Comparison of ENCODE assay signal across 11 cellular contexts in the genomic region with DNA sequence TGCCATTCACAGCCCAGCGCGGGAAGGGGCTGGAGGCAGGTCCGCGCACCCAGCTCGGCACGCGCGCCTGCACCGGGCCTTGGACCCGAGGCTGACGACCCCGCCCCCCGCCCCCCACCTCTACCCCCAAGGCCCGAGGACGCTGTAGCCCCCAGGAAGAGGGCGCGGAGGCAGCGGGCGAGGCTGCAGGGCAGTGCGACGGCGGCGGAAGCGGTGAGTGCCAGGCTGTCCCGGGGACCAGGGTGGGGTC. TPM values are rescaled to one million over a fixed set of nuclear protein-coding genes. Genes with fewer than 3 reads are reported as not detected.
A peak's percentile ranks its signal among the peaks of the same experiment; 100 is the strongest.
DNase-seq lines count a peak whose midpoint lies in the region; ATAC-seq and TF ChIP-seq lines count a peak whose summit lies in the region.
"Had no signal": no experiment of that assay in that cellular context is flagged by ENCODE, and none has a peak within 500 bp of the region (broad histone marks: within the 10 kb centered on the region; RNA-seq: fewer than 3 reads in every experiment).

No MANE protein-coding gene starts in this region.

- POLR2A ChIA-PET in CD8-positive, alpha-beta memory T cell (lab: Charles Lee), result interaction anchor here (0.8 to 4.9 kb wide), 6 partner anchors 13 to 99 kb away, joined by 3 to 84 read pairs (median 4); a partner anchor contains a TSS

- 31 to 68% (median 65%) methylated on average over 25 of the region's 25 CpGs for WGBS in ovary, 3 donors

- no peak overlapping the region for H3K27ac ChIP-seq in CD8-positive, alpha-beta memory T cell (ENCODE audit: low read depth, low read length)
- no peak overlapping the region for H3K27ac ChIP-seq in HUES48 (ENCODE audit: low read depth, low read length)
- H3K27ac ChIP-seq in dorsolateral prefrontal cortex, result peak overlapping the region in 33 of 59 donors; percentile 18 to 94 (median 61)
- H3K27ac ChIP-seq in ovary, result no peak overlapping the region
- H3K27ac ChIP-seq: SK-N-MC had no signal

- H3K9me3 Mint-ChIP-seq in CD8-positive, alpha-beta memory T cell, result no peaks in the 10 kb centered on the region
- H3K9me3 Mint-ChIP-seq in activated T-helper 17 cell treated with anti-CD3 and anti-CD28 coated beads, Interleukin-2, amount 50 U/mL, for 72 hours, result no peaks in the 10 kb centered on the region

- TF ChIP-seq EP300 in ovary (IDR thresholded peaks at IDR 0.05), result no peak

- peaks cover 2 to 35% (median 5%) of the 10 kb centered on the region in 3 donors for H3K36me3 Mint-ChIP-seq in CD8-positive, alpha-beta memory T cell
- H3K36me3 Mint-ChIP-seq in activated T-helper 17 cell treated with anti-CD3 and anti-CD28 coated beads, Interleukin-2, amount 50 U/mL, for 72 hours (ENCODE audit: low read depth), result peaks cover 13% of the 10 kb centered on the region

- peaks cover 22% of the 10 kb centered on the region for H3K36me3 ChIP-seq in CD8-positive, alpha-beta memory T cell (ENCODE audit: insufficient read depth, low read length)
- H3K36me3 ChIP-seq in HUES48 (ENCODE audit: control insufficient read depth, insufficient read depth, low read length) (peaks cover 42% of the 10 kb centered on the region), ovary (no peaks in the 10 kb centered on the region)

- CTCF ChIA-PET in CD8-positive, alpha-beta memory T cell (lab: Charles Lee), result interaction anchor here (1.0 to 4.5 kb wide), 8 partner anchors 13 to 127 kb away, joined by 3 to 39 read pairs (median 7); a partner anchor contains a TSS

- no peak for TF ChIP-seq POLR2A in ovary (IDR thresholded peaks at IDR 0.05)

- no peaks in the 10 kb centered on the region for H3K27me3 ChIP-seq in CD8-positive, alpha-beta memory T cell (ENCODE audit: insufficient read depth, low read length, poor library complexity, severe bottlenecking)
- no peaks in the 10 kb centered on the region for H3K27me3 ChIP-seq in HUES48 (ENCODE audit: control insufficient read depth, insufficient read depth, low read length)
- H3K27me3 ChIP-seq in dorsolateral prefrontal cortex, result no peaks in the 10 kb centered on the region
- H3K27me3 ChIP-seq in ovary, result no peaks in the 10 kb centered on the region

- H3K4me3 Mint-ChIP-seq in CD8-positive, alpha-beta memory T cell, result peak overlapping the region; percentile 88 to 95 (median 92)
- no peak overlapping the region for H3K4me3 Mint-ChIP-seq in activated T-helper 17 cell treated with anti-CD3 and anti-CD28 coated beads, Interleukin-2, amount 50 U/mL, for 72 hours

- intact Hi-C loops in dorsolateral prefrontal cortex (cut with DNase I) (no loop called here), ovary (cut with DNase I) (no loop called here)

- no peak for DNase-seq in CD8-positive, alpha-beta memory T cell
- DNase-seq in dorsolateral prefrontal cortex (no peak), ovary (peak in 3 of 5 donors; percentile 50 to 54 (median 53)), NCI-H1417 (lab: John Stamatoyannopoulos, UW) (no peak), hepatic stellate cell (ENCODE audit: low spot score) (no peak)
- DNase-seq: NCI-H524 treated with DMSO at 0.1 percent for 48 hours had no signal

- peaks cover 34% of the 10 kb centered on the region for H3K4me1 ChIP-seq in CD8-positive, alpha-beta memory T cell (ENCODE audit: insufficient read depth, low read length)
- H3K4me1 ChIP-seq in HUES48 (ENCODE audit: control insufficient read depth, insufficient read depth, low read length) (peaks cover 13% of the 10 kb centered on the region; the same call in 1 of the 2 replicates), ovary (ENCODE audit: insufficient read depth) (peaks cover 11% of the 10 kb centered on the region)

- H3K27me3 Mint-ChIP-seq in CD8-positive, alpha-beta memory T cell, result peaks cover 0 to 3% of the 10 kb centered on the region in 2 donors
- no peaks in the 10 kb centered on the region for H3K27me3 Mint-ChIP-seq in activated T-helper 17 cell treated with anti-CD3 and anti-CD28 coated beads, Interleukin-2, amount 50 U/mL, for 72 hours

- H3K27ac Mint-ChIP-seq in CD8-positive, alpha-beta memory T cell, result peak overlapping the region in 1 of 8 donors; percentile 94
- no peak overlapping the region for H3K27ac Mint-ChIP-seq in activated T-helper 17 cell treated with anti-CD3 and anti-CD28 coated beads, Interleukin-2, amount 50 U/mL, for 72 hours

- peak overlapping the region; percentile 96 for H3K4me3 ChIP-seq in CD8-positive, alpha-beta memory T cell (ENCODE audit: low read length)
- H3K4me3 ChIP-seq in HUES48 (ENCODE audit: low read depth, low read length) (peak overlapping the region; percentile 50; the same call in 1 of the 2 replicates), dorsolateral prefrontal cortex (peak overlapping the region in 35 of 59 donors; percentile 5 to 71 (median 28)), ovary (no peak overlapping the region)
- H3K4me3 ChIP-seq: SK-N-MC had no signal

- no peak overlapping the region for H3K9ac ChIP-seq in HUES48 (ENCODE audit: low read depth, low read length)

- TF ChIP-seq CTCF in dorsolateral prefrontal cortex (IDR thresholded peaks at IDR 0.05 in 54 of 56, conservative IDR thresholded peaks at IDR 0.05 in 2 of 56; ENCODE audit: low read depth in 1 of 56, partially characterized antibody in 56 of 56) (no peak), ovary (IDR thresholded peaks at IDR 0.05) (no peak)

- ATAC-seq in GM18867 (IDR thresholded peaks at IDR 0.05; ENCODE audit: unreplicated experiment), result no peak
- ATAC-seq in activated T-helper 17 cell treated with anti-CD3 and anti-CD28 coated beads, Interleukin-2, amount 50 U/mL, for 72 hours (replicated peaks), result no peak

- no peaks in the 10 kb centered on the region for H3K9me3 ChIP-seq in CD8-positive, alpha-beta memory T cell (ENCODE audit: low read length)
- no peaks in the 10 kb centered on the region for H3K9me3 ChIP-seq in HUES48 (ENCODE audit: control insufficient read depth, insufficient read depth, low read length)
- H3K9me3 ChIP-seq in ovary, result no peaks in the 10 kb centered on the region

- peaks cover 11 to 39% (median 17%) of the 10 kb centered on the region in 3 donors for H3K4me1 Mint-ChIP-seq in CD8-positive, alpha-beta memory T cell
- H3K4me1 Mint-ChIP-seq in activated T-helper 17 cell treated with anti-CD3 and anti-CD28 coated beads, Interleukin-2, amount 50 U/mL, for 72 hours, result peaks cover 13% of the 10 kb centered on the region

RNA-seq across cellular contexts. Expression of a gene that starts 1.2 kb away (rescaled TPM):
- 10 to 100 TPM; 18.4 to 19.6 TPM for total RNA-seq in CD8-positive, alpha-beta memory T cell
- polyA plus RNA-seq in CD8-positive, alpha-beta memory T cell, result 366 TPM
- total RNA-seq in dorsolateral prefrontal cortex (10 to 100 TPM in 115 of 120 experiments, 1 to 10 TPM in 5; 7.8 to 33.9 (median 16.9) TPM), ovary (10 to 100 TPM in 4 of 7 donors, 1 to 10 TPM in 3; 7.5 to 21.6 (median 13.7) TPM)
- polyA plus RNA-seq in ovary, result 10 to 100 TPM in 1 of 2 donors, under 1 TPM in 1; 0.15 to 15.6 TPM
- total RNA-seq in activated T-helper 17 cell treated with anti-CD3 and anti-CD28 coated beads, Interleukin-2, amount 50 U/mL, for 72 hours, result 10 to 100 TPM in 1 of 2 donors, 1 to 10 TPM in 1; 9.8 to 24.8 TPM

RNA-seq across cellular contexts. Expression of a gene that starts 2.0 kb away (rescaled TPM):
- 10 to 100 TPM; 37.5 to 40.6 TPM for total RNA-seq in CD8-positive, alpha-beta memory T cell
- 7.8 TPM for polyA plus RNA-seq in CD8-positive, alpha-beta memory T cell
- total RNA-seq in dorsolateral prefrontal cortex (10 to 100 TPM; 15.1 to 78.0 (median 33.5) TPM), ovary (100 to 1,000 TPM in 5 of 7 donors, 10 to 100 TPM in 2; 20.6 to 199 (median 104) TPM)
- 10 to 100 TPM in 1 of 2 donors, 1 to 10 TPM in 1; 2.2 to 66.7 TPM for polyA plus RNA-seq in ovary
- 10 to 100 TPM; 30.5 to 35.1 TPM for total RNA-seq in activated T-helper 17 cell treated with anti-CD3 and anti-CD28 coated beads, Interleukin-2, amount 50 U/mL, for 72 hours

RNA-seq across cellular contexts. Expression of a gene that starts 29.8 kb away (rescaled TPM):
- total RNA-seq in CD8-positive, alpha-beta memory T cell, result 10 to 100 TPM; 29.7 to 29.9 TPM
- polyA plus RNA-seq in CD8-positive, alpha-beta memory T cell, result 77.5 TPM
- 10 to 100 TPM; 18.4 to 46.9 (median 28.4) TPM for total RNA-seq in dorsolateral prefrontal cortex
- total RNA-seq in ovary, result 10 to 100 TPM; 14.0 to 25.6 (median 18.9) TPM
- 10 to 100 TPM in 1 of 2 donors, 1 to 10 TPM in 1; 1.7 to 26.4 TPM for polyA plus RNA-seq in ovary
- 10 to 100 TPM; 18.3 to 24.7 TPM for total RNA-seq in activated T-helper 17 cell treated with anti-CD3 and anti-CD28 coated beads, Interleukin-2, amount 50 U/mL, for 72 hours

RNA-seq across cellular contexts. Expression of a gene that starts 29.8 kb away (rescaled TPM):
- total RNA-seq in CD8-positive, alpha-beta memory T cell, result 10 to 100 TPM; 63.7 to 72.8 TPM
- 73.9 TPM for polyA plus RNA-seq in CD8-positive, alpha-beta memory T cell
- total RNA-seq in dorsolateral prefrontal cortex (10 to 100 TPM; 37.8 to 65.5 (median 48.4) TPM), ovary (10 to 100 TPM; 25.6 to 59.5 (median 47.4) TPM)
- polyA plus RNA-seq in ovary, result 10 to 100 TPM; 15.3 to 38.5 TPM
- total RNA-seq in activated T-helper 17 cell treated with anti-CD3 and anti-CD28 coated beads, Interleukin-2, amount 50 U/mL, for 72 hours, result 10 to 100 TPM; 43.8 to 55.8 TPM

RNA-seq across cellular contexts. Expression of a gene that starts 41.2 kb away (rescaled TPM):
- total RNA-seq in CD8-positive, alpha-beta memory T cell, result not detected
- 0.22 TPM for polyA plus RNA-seq in CD8-positive, alpha-beta memory T cell
- 10 to 100 TPM in 54 of 120 experiments, 1 to 10 TPM in 59, under 1 TPM in 3, not detected in 4; 0.70 to 53.7 (median 9.1) TPM for total RNA-seq in dorsolateral prefrontal cortex
- total RNA-seq in ovary, result 1 to 10 TPM; 2.0 to 6.4 (median 4.1) TPM
- polyA plus RNA-seq in ovary, result 1 to 10 TPM in 1 of 2 donors, not detected in 1; 7.0 TPM
- total RNA-seq in activated T-helper 17 cell treated with anti-CD3 and anti-CD28 coated beads, Interleukin-2, amount 50 U/mL, for 72 hours, result not detected
- total RNA-seq: activated CD8-positive, alpha-beta memory T cell treated with anti-CD3 and anti-CD28 coated beads for 36 hours had no signal

Comparison
In these comparisons a context has a peak if more than half of its experiments do, and no peak if none do; other contexts are left out.
1. DNase-seq: peak in ovary (3 of 5); none in CD8-positive, alpha-beta memory T cell (0 of 5), dorsolateral prefrontal cortex (0 of 10), NCI-H1417 (0 of 3) and hepatic stellate cell (single experiment).
2. H3K27ac ChIP-seq: peak in dorsolateral prefrontal cortex (33 of 59); none in CD8-positive, alpha-beta memory T cell (single experiment), HUES48 (single experiment) and ovary (0 of 2).